Comparison of ENCODE assay signal across 1 cellular context in genomic region chr19:2574971-2575630, GRCh38.
TF ChIP-seq lines count a peak whose summit lies in the region.

No MANE protein-coding gene starts in this region.

TF ChIP-seq in liver, 16 proteins besides CTCF, POLR2A, EP300 and RAD21 (continued from another document):
- TF ChIP-seq ZBTB33 (IDR thresholded peaks at IDR 0.05): no peak
- TF ChIP-seq ATF3 (IDR thresholded peaks at IDR 0.05): no peak
- no peak for TF ChIP-seq SP1 (IDR thresholded peaks at IDR 0.05)
- no peak for TF ChIP-seq NR2F2 (IDR thresholded peaks at IDR 0.05)
- TF ChIP-seq FOXA1 (IDR thresholded peaks at IDR 0.05): no peak
- TF ChIP-seq YY1 (IDR thresholded peaks at IDR 0.05): no peak
- TF ChIP-seq RXRA (IDR thresholded peaks at IDR 0.05): no peak
- no peak for TF ChIP-seq GABPA (IDR thresholded peaks at IDR 0.05 in 1 of 2, conservative IDR thresholded peaks at IDR 0.05 in 1 of 2)
- no peak for TF ChIP-seq FOXA2 (IDR thresholded peaks at IDR 0.05)
- TF ChIP-seq EGR1 (IDR thresholded peaks at IDR 0.05; ENCODE audit: low read depth in 2 of 2): no peak
- TF ChIP-seq HNF4G (IDR thresholded peaks at IDR 0.05): no peak
